ENCODE assay signal across 1 cellular context in the genomic region with DNA sequence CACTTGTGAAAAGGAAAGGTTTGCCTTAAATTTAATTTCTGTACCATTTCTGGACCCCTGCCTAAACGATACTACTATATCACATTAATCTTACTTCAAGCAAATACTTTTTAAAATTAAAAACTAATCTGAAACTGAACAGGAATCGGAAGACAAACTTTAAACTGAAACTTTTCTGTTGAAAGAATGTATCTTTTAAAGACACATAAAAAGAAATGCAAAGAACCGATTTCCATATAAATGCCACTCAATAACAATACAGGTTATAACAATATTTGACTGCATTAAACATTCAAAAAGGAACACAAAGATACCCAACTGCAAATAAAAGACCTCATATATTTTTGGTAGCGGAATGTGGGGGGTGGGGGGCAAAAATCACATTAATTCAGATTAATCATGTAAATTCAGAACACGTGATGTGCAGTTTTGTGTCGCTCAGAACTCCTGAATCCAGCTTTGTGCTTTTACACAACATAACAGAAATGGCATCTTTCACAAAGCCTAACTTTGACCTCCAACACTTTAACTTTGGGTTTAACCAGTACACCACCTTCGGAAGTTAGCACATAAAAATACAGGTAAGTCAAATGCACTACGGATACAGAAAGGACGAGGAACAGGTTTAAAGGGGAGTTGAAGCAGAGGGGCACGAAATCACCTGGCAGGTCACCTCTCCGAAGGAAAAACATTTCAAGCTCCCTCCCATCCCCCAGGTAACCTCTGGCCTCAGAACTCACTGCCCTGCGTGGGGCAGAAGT.
TF ChIP-seq lines count a peak whose summit lies in the region.

No MANE protein-coding gene starts in this region.

TF ChIP-seq in GM23338, 12 proteins besides CTCF, POLR2A, EP300 and RAD21 (continued from another document):
- TF ChIP-seq ZNF462 (CRISPR knock-in tag; IDR thresholded peaks at IDR 0.05), result no peak
- TF ChIP-seq EZH2 (IDR thresholded peaks at IDR 0.05; ENCODE audit: low read depth, unreplicated experiment), result no peak
- TF ChIP-seq CREB1 (CRISPR knock-in tag; IDR thresholded peaks at IDR 0.05; ENCODE audit: low read depth), result no peak
- no peak for TF ChIP-seq POLR2AphosphoS5 (IDR thresholded peaks at IDR 0.05; ENCODE audit: low read depth)
- no peak for TF ChIP-seq NANOG (IDR thresholded peaks at IDR 0.05; ENCODE audit: borderline replicate concordance)
- TF ChIP-seq, protein P1, sequence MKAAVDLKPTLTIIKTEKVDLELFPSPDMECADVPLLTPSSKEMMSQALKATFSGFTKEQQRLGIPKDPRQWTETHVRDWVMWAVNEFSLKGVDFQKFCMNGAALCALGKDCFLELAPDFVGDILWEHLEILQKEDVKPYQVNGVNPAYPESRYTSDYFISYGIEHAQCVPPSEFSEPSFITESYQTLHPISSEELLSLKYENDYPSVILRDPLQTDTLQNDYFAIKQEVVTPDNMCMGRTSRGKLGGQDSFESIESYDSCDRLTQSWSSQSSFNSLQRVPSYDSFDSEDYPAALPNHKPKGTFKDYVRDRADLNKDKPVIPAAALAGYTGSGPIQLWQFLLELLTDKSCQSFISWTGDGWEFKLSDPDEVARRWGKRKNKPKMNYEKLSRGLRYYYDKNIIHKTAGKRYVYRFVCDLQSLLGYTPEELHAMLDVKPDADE (IDR thresholded peaks at IDR 0.05), result no peak
- no peak for TF ChIP-seq ZNF114 (CRISPR knock-in tag; IDR thresholded peaks at IDR 0.05)
